Comparison of ENCODE assay signal across 20 cellular contexts in the genomic region with DNA sequence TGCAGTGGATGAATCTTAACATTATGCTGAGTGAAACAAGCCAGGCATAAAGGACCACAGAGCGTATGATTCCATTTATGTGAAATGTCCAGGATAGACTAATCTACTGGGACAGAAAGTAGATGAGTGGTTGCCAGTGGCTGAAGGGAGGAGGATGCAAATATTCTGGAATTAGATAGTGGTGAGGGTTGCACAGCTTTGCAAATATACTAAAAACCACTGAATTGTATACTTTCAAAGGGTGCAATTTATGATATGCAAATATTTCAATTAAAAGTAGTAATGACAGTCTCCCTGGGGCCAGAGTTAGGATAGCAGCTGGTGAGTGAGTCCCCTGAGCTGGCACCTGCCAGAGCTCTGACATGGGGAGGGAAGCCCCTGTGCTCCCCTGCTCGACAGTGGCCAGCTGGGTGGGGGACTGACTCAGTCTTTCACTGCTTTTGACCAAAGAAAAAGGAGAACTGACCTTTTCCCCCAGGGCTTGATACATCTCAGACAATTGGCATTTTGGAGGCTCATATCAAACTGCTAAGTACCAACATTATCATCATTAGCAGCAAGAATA.
DNase-seq lines count a peak whose midpoint lies in the region; ATAC-seq, FAIRE-seq and TF ChIP-seq lines count a peak whose summit lies in the region.
"Had no signal": no experiment of that assay in that cellular context is flagged by ENCODE, and none has a peak within 500 bp of the region (broad histone marks: within the 10 kb centered on the region; RNA-seq: fewer than 3 reads in every experiment).

No MANE protein-coding gene starts in this region.

- H3K4me2 ChIP-seq in HepG2 (ENCODE audit: low read depth, low read length) = no peak overlapping the region
- H3K4me2 ChIP-seq: GM23338 had no signal

- no peak for ATAC-seq in HepG2
- no peak for ATAC-seq in lower lobe of right lung
- ATAC-seq: CD8-positive, alpha-beta T cell had no signal

- no TSS peak for BruUV-seq in HepG2 (replicated peaks; lab: Mats Ljungman, UMichigan)

- no peaks in the 10 kb centered on the region for H4K20me1 ChIP-seq in HepG2 (ENCODE audit: insufficient read depth, low read length)

- no peaks in the 10 kb centered on the region for H3K79me2 ChIP-seq in HepG2 (ENCODE audit: insufficient read depth, low read length)

- H3K9me3 ChIP-seq in liver (ENCODE audit: control insufficient read depth in 4 of 4, low read length in 3 of 4) (no peaks in the 10 kb centered on the region), HepG2 (ENCODE audit: low read length) (no peaks in the 10 kb centered on the region), right atrium auricular region (no peaks in the 10 kb centered on the region), lower lobe of right lung (no peaks in the 10 kb centered on the region)
- H3K9me3 ChIP-seq: MG63 had no signal

- no peak for TF ChIP-seq POLR2A in HepG2 (IDR thresholded peaks at IDR 0.05; ENCODE audit: insufficient read depth in 1 of 2, low read depth in 2 of 2, low read length in 2 of 2)

- DNase-seq in HepG2 (ENCODE audit: low spot score) (no peak), NCI-H526 treated with DMSO at 0.1 percent for 48 hours (lab: John Stamatoyannopoulos, UW) (peak; percentile 81), right atrium auricular region (ENCODE audit: low spot score) (no peak), lower lobe of right lung (no peak), SW480 (ENCODE audit: low spot score) (no peak), NCI-H2029 treated with DMSO at 0.1 percent for 48 hours (lab: John Stamatoyannopoulos, UW) (no peak)
- DNase-seq in effector CD8-positive, alpha-beta T cell (lab: John Stamatoyannopoulos, UW) = no peak
- DNase-seq: AML-193; CD8-positive, alpha-beta T cell; DMS79 treated with DMSO at 0.1 percent for 48 hours; GF-D8; KBM-7; MG63; NCI-H1105 treated with DMSO at 0.1 percent for 48 hours; NCI-H1930; NK-92 treated with Interleukin-12 subunit alpha and Interleukin-12 subunit beta, amount 100 ng/mL, for 24 hours had no signal

- peaks cover 2 to 24% (median 14%) of the 10 kb centered on the region in 4 donors for H3K36me3 ChIP-seq in liver (ENCODE audit: control insufficient read depth in 4 of 4, insufficient read depth in 3 of 4, low read depth in 1 of 4, low read length in 3 of 4)
- H3K36me3 ChIP-seq in HepG2 (replicated peaks in 1 of 2; ENCODE audit: control insufficient read depth in 1 of 2, insufficient read depth in 2 of 2, low read length in 2 of 2) = peaks cover 56 to 98% of the 10 kb centered on the region in 2 experiments
- peaks cover 77% of the 10 kb centered on the region for H3K36me3 ChIP-seq in right atrium auricular region
- peaks cover 60% of the 10 kb centered on the region for H3K36me3 ChIP-seq in lower lobe of right lung
- H3K36me3 ChIP-seq: MG63 had no signal

- POLR2A ChIA-PET in HepG2 (lab: Yijun Ruan, JAX) = no interaction called here

- TF ChIP-seq CTCF in liver (IDR thresholded peaks at IDR 0.05; ENCODE audit: low read depth, low read length, missing input control) = no peak
- TF ChIP-seq CTCF in HepG2 (CRISPR knock-in tag; IDR thresholded peaks at IDR 0.05) = no peak
- no peak for TF ChIP-seq CTCF in right atrium auricular region (IDR thresholded peaks at IDR 0.05)
- no peak for TF ChIP-seq CTCF in lower lobe of right lung (IDR thresholded peaks at IDR 0.05)

- intact Hi-C loops in HepG2 (cut with micrococcal nuclease; ENCODE audit: unreplicated experiment) (no loop called here), lower lobe of right lung (cut with DNase I) (no loop called here)

- no peak overlapping the region for H3K4me3 ChIP-seq in liver (ENCODE audit: low read depth in 1 of 3, low read length in 3 of 3)
- H3K4me3 ChIP-seq in HepG2 (replicated peaks in 1 of 3; ENCODE audit: insufficient read depth in 1 of 3, low read depth in 2 of 3, low read length in 3 of 3) = no peak overlapping the region
- no peak overlapping the region for H3K4me3 ChIP-seq in right atrium auricular region
- no peak overlapping the region for H3K4me3 ChIP-seq in lower lobe of right lung
- H3K4me3 ChIP-seq: GM23338, MG63 had no signal

- TF ChIP-seq EP300 in HepG2 (IDR thresholded peaks at IDR 0.05; ENCODE audit: low read depth in 2 of 2, low read length in 2 of 2) = no peak
- TF ChIP-seq EP300 in HepG2 (CRISPR knock-in tag; IDR thresholded peaks at IDR 0.05; ENCODE audit: borderline replicate concordance) = no peak

- peaks cover 6 to 64% (median 28%) of the 10 kb centered on the region in 4 donors for H3K4me1 ChIP-seq in liver (ENCODE audit: control insufficient read depth in 4 of 4, insufficient read depth in 4 of 4, low read length in 3 of 4)
- peaks cover 17% of the 10 kb centered on the region; the same call in 1 of the 2 replicates for H3K4me1 ChIP-seq in HepG2 (ENCODE audit: insufficient read depth, low read length)
- peaks cover 5 to 42% of the 10 kb centered on the region in 2 donors for H3K4me1 ChIP-seq in right atrium auricular region
- H3K4me1 ChIP-seq in lower lobe of right lung = peaks cover 7% of the 10 kb centered on the region

- CTCF ChIA-PET in HepG2 (lab: Yijun Ruan, JAX; ENCODE audit: low intra/inter-chr PET ratio, low total read pairs) = no interaction called here

- no peaks in the 10 kb centered on the region for H3K27me3 ChIP-seq in liver (ENCODE audit: control insufficient read depth in 4 of 4, insufficient read depth in 4 of 4, low read length in 3 of 4)
- H3K27me3 ChIP-seq in HepG2 (ENCODE audit: control insufficient read depth in 1 of 2, insufficient read depth in 2 of 2, low read length in 2 of 2) = no peaks in the 10 kb centered on the region
- no peaks in the 10 kb centered on the region for H3K27me3 ChIP-seq in right atrium auricular region
- no peaks in the 10 kb centered on the region for H3K27me3 ChIP-seq in lower lobe of right lung (ENCODE audit: low read depth)
- H3K27me3 ChIP-seq: MG63 had no signal

- WGBS in liver = 91% methylated on average over 2 of the region's 2 CpGs
- 100% methylated on average over 1 of the region's 2 CpGs for WGBS in HepG2 (ENCODE audit: low lambda C conversion rate)

- H2AFZ ChIP-seq in HepG2 (ENCODE audit: low read length) = no peak overlapping the region
- H2AFZ ChIP-seq: GM23338 had no signal

- in situ Hi-C loops in HepG2 (cut with HindIII; ENCODE audit: extremely low pct_ligation_motif_present, low pct_unique_long_range_greater_than_20kb) = no loop called here

- H3K27ac ChIP-seq in liver (ENCODE audit: low read depth in 1 of 2, low read length in 2 of 2) = peak overlapping the region; percentile 11 to 95
- H3K27ac ChIP-seq in HepG2 (ENCODE audit: extremely low read length, insufficient read depth, low read length) = no peak overlapping the region
- H3K27ac ChIP-seq in right atrium auricular region = peak overlapping the region; percentile 88 to 97
- H3K27ac ChIP-seq in lower lobe of right lung = no peak overlapping the region
- H3K27ac ChIP-seq: RWPE1 had no signal

- H3K9ac ChIP-seq in liver (ENCODE audit: low read depth in 1 of 2, low read length in 2 of 2) (no peak overlapping the region), HepG2 (ENCODE audit: insufficient read depth, low read depth, low read length) (no peak overlapping the region)

- TF ChIP-seq RAD21 in liver (IDR thresholded peaks at IDR 0.05) (no peak), HepG2 (CRISPR knock-in tag; IDR thresholded peaks at IDR 0.05) (no peak)

- FAIRE-seq in HepG2 (lab: Jason Lieb, UNC) = no peak
- FAIRE-seq: D721Med had no signal

TF ChIP-seq in liver, 16 proteins besides CTCF, POLR2A, EP300 and RAD21 (continues in another document):
- TF ChIP-seq RXRA (IDR thresholded peaks at IDR 0.05) (no peak), EGR1 (IDR thresholded peaks at IDR 0.05; ENCODE audit: low read depth in 2 of 2) (no peak), ZBTB33 (IDR thresholded peaks at IDR 0.05) (no peak), ATF3 (IDR thresholded peaks at IDR 0.05) (no peak)

TF ChIP-seq in HepG2, 621 proteins besides CTCF, POLR2A, EP300 and RAD21:
- TF ChIP-seq GFI1 (CRISPR knock-in tag; IDR thresholded peaks at IDR 0.05; ENCODE audit: borderline replicate concordance) (no peak), SMARCE1 (IDR thresholded peaks at IDR 0.05; ENCODE audit: borderline replicate concordance) (no peak)

Comparison
In these comparisons a context has a peak if more than half of its experiments do, and no peak if none do; other contexts are left out.
1. H3K27ac ChIP-seq: peak in liver (2 of 2) and right atrium auricular region (2 of 2); none in HepG2 (single experiment) and lower lobe of right lung (single experiment).